1 cellular context compared by ENCODE assay signal in the genomic region with DNA sequence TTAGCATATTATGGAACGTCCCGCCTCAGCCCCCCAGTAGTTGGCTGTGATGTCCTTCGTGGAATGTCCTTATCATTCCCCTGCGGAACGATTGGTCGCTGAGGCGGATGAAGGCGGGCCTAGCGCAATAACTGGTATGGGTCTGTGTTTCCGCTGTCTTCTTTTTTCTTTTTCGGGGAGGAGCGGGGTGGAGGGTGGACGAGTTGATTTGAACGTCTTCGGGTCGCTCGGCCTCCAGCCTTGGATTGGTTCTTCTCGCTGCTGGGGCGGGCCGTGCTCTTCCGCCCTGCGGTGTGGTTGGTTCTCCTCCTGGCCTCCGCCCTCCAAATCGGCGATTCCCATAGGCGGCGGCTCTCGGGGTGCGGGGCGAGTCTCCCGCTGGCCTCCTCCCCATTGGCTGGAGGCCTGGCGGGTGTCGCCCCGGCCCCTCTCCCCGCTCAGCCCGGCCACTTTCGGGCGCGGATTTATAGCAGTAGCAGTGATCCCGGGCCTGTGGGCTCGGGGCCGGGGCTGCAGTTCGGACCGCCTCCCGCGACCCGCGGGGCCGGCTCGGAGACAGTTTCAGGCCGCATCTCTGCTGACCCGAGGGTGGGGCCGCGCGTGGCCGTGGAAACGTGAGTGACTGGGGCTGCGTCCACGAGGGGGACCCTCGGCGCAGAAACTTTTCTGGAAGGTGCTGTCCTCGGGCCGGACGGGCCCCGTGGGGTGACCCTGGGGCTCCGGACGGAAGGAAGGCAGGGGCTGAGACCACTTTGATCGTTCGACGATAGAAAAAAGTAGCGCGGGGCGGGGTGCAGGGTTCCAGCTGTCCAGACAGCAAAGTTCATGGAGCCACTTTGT.
A peak's percentile ranks its signal among the peaks of the same experiment; 100 is the strongest.
TF ChIP-seq lines count a peak whose summit lies in the region.

No MANE protein-coding gene starts in this region.

TF ChIP-seq in IMR-90, 13 proteins besides CTCF, POLR2A, EP300 and RAD21 (continued from another document):
- TF ChIP-seq, protein P1, sequence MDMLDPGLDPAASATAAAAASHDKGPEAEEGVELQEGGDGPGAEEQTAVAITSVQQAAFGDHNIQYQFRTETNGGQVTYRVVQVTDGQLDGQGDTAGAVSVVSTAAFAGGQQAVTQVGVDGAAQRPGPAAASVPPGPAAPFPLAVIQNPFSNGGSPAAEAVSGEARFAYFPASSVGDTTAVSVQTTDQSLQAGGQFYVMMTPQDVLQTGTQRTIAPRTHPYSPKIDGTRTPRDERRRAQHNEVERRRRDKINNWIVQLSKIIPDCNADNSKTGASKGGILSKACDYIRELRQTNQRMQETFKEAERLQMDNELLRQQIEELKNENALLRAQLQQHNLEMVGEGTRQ (IDR thresholded peaks at IDR 0.05; ENCODE audit: low read depth, low read length) = no peak
- TF ChIP-seq RFX5 (IDR thresholded peaks at IDR 0.05; ENCODE audit: low read depth, low read length) (no peak), CEBPB (IDR thresholded peaks at IDR 0.05; ENCODE audit: low read depth, low read length) (peak; percentile 63; the same call in 1 of the 2 replicates), SMC3 (IDR thresholded peaks at IDR 0.05; ENCODE audit: low read depth, low read length) (no peak)
